1 cellular context compared by ENCODE assay signal in genomic region chr5:140242890-140243585, GRCh38.
TF ChIP-seq lines count a peak whose summit lies in the region.

No MANE protein-coding gene starts in this region.

TF ChIP-seq in HepG2, 621 proteins besides CTCF, POLR2A, EP300 and RAD21:
- TF ChIP-seq, protein P1, sequence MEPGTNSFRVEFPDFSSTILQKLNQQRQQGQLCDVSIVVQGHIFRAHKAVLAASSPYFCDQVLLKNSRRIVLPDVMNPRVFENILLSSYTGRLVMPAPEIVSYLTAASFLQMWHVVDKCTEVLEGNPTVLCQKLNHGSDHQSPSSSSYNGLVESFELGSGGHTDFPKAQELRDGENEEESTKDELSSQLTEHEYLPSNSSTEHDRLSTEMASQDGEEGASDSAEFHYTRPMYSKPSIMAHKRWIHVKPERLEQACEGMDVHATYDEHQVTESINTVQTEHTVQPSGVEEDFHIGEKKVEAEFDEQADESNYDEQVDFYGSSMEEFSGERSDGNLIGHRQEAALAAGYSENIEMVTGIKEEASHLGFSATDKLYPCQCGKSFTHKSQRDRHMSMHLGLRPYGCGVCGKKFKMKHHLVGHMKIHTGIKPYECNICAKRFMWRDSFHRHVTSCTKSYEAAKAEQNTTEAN (CRISPR knock-in tag; conservative IDR thresholded peaks at IDR 0.05): no peak
- TF ChIP-seq TMF1 (CRISPR knock-in tag; IDR thresholded peaks at IDR 0.05; ENCODE audit: low read depth): no peak
- TF ChIP-seq GTF3A (CRISPR knock-in tag; conservative IDR thresholded peaks at IDR 0.05): no peak
- TF ChIP-seq RBM22 (optimal IDR thresholded peaks at IDR 0.05; ENCODE audit: low read length): peak; percentile 71
- TF ChIP-seq, protein P2, sequence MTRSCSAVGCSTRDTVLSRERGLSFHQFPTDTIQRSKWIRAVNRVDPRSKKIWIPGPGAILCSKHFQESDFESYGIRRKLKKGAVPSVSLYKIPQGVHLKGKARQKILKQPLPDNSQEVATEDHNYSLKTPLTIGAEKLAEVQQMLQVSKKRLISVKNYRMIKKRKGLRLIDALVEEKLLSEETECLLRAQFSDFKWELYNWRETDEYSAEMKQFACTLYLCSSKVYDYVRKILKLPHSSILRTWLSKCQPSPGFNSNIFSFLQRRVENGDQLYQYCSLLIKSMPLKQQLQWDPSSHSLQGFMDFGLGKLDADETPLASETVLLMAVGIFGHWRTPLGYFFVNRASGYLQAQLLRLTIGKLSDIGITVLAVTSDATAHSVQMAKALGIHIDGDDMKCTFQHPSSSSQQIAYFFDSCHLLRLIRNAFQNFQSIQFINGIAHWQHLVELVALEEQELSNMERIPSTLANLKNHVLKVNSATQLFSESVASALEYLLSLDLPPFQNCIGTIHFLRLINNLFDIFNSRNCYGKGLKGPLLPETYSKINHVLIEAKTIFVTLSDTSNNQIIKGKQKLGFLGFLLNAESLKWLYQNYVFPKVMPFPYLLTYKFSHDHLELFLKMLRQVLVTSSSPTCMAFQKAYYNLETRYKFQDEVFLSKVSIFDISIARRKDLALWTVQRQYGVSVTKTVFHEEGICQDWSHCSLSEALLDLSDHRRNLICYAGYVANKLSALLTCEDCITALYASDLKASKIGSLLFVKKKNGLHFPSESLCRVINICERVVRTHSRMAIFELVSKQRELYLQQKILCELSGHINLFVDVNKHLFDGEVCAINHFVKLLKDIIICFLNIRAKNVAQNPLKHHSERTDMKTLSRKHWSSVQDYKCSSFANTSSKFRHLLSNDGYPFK (CRISPR knock-in tag; IDR thresholded peaks at IDR 0.05; ENCODE audit: borderline replicate concordance): no peak
- no peak for TF ChIP-seq ZNF280B (CRISPR knock-in tag; IDR thresholded peaks at IDR 0.05; ENCODE audit: borderline replicate concordance)
- TF ChIP-seq CCAR2 (optimal IDR thresholded peaks at IDR 0.05; ENCODE audit: low read depth, low read length): no peak
- TF ChIP-seq, protein P3, sequence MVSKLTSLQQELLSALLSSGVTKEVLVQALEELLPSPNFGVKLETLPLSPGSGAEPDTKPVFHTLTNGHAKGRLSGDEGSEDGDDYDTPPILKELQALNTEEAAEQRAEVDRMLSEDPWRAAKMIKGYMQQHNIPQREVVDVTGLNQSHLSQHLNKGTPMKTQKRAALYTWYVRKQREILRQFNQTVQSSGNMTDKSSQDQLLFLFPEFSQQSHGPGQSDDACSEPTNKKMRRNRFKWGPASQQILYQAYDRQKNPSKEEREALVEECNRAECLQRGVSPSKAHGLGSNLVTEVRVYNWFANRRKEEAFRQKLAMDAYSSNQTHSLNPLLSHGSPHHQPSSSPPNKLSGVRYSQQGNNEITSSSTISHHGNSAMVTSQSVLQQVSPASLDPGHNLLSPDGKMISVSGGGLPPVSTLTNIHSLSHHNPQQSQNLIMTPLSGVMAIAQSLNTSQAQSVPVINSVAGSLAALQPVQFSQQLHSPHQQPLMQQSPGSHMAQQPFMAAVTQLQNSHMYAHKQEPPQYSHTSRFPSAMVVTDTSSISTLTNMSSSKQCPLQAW (CRISPR knock-in tag; IDR thresholded peaks at IDR 0.05): no peak
TF ChIP-seq in HepG2: peak in this region for 1.
